ENCODE assay signal across 8 cellular contexts in genomic region chr22:38973289-38974169, GRCh38. TPM values are rescaled to one million over a fixed set of nuclear protein-coding genes. Genes with fewer than 3 reads are reported as not detected.
A peak's percentile ranks its signal among the peaks of the same experiment; 100 is the strongest.
DNase-seq lines count a peak whose midpoint lies in the region; ATAC-seq and TF ChIP-seq lines count a peak whose summit lies in the region.

No MANE protein-coding gene starts in this region.

- H3K4me3 ChIP-seq in PC-9: no peak overlapping the region

- no peaks in the 10 kb centered on the region for H3K79me2 ChIP-seq in PC-9 (ENCODE audit: low read depth)

- H3F3A ChIP-seq in PC-9 (ENCODE audit: insufficient read depth, low read depth): no peaks in the 10 kb centered on the region; the same call in 1 of the 2 replicates

- H3K9me2 ChIP-seq in PC-9 (ENCODE audit: insufficient read depth): no peaks in the 10 kb centered on the region

- peak; percentile 99 for TF ChIP-seq CTCF in PC-9 (conservative IDR thresholded peaks at IDR 0.05)

- POLR2A ChIA-PET in PC-9 (lab: Charles Lee; ENCODE audit: unreplicated experiment): interaction anchor here (0.7 kb wide), 1 partner anchor 1070 kb away, joined by 8 read pairs; no protein-coding TSS in a partner anchor

- H3K4me3 Mint-ChIP-seq in activated naive CD8-positive, alpha-beta T cell treated with anti-CD3 and anti-CD28 coated beads for 36 hours: no peak overlapping the region
- H3K4me3 Mint-ChIP-seq in activated naive CD8-positive, alpha-beta T cell treated with anti-CD3 and anti-CD28 coated beads, Interleukin-2, amount 50 U/mL, for 24 hours: no peak overlapping the region
- no peak overlapping the region for H3K4me3 Mint-ChIP-seq in immature natural killer cell

- peak overlapping the region; percentile 56; the same call in 1 of the 2 replicates for H2AFZ ChIP-seq in PC-9

- H3K27ac ChIP-seq in PC-9: no peak overlapping the region

- no peaks in the 10 kb centered on the region for H3K27me3 ChIP-seq in PC-9 (ENCODE audit: insufficient read depth, low read depth)

- no peaks in the 10 kb centered on the region for H3K4me1 ChIP-seq in PC-9 (replicated peaks; ENCODE audit: insufficient read depth)

- H3K27me3 Mint-ChIP-seq in activated naive CD8-positive, alpha-beta T cell treated with anti-CD3 and anti-CD28 coated beads for 36 hours: peaks cover 33% of the 10 kb centered on the region
- peaks cover 6% of the 10 kb centered on the region for H3K27me3 Mint-ChIP-seq in activated naive CD8-positive, alpha-beta T cell treated with anti-CD3 and anti-CD28 coated beads, Interleukin-2, amount 50 U/mL, for 24 hours
- peaks cover 3 to 7% (median 5%) of the 10 kb centered on the region in 3 donors for H3K27me3 Mint-ChIP-seq in immature natural killer cell (ENCODE audit: low read depth in 3 of 3)

- H4K20me1 ChIP-seq in PC-9 (ENCODE audit: insufficient read depth): no peaks in the 10 kb centered on the region

- H3K9me3 Mint-ChIP-seq in activated naive CD8-positive, alpha-beta T cell treated with anti-CD3 and anti-CD28 coated beads for 36 hours: no peaks in the 10 kb centered on the region
- H3K9me3 Mint-ChIP-seq in activated naive CD8-positive, alpha-beta T cell treated with anti-CD3 and anti-CD28 coated beads, Interleukin-2, amount 50 U/mL, for 24 hours: no peaks in the 10 kb centered on the region
- peaks cover 0 to 2% (median 0%) of the 10 kb centered on the region in 6 donors for H3K9me3 Mint-ChIP-seq in immature natural killer cell

- peak overlapping the region; percentile 63 for H3K4me2 ChIP-seq in PC-9

- intact Hi-C loops in PC-9 (cut with micrococcal nuclease; ENCODE audit: unreplicated experiment): loop anchor here (1.0 kb wide), 1 partner anchor 30 kb away; no protein-coding TSS in a partner anchor

- no peaks in the 10 kb centered on the region for H3K36me3 Mint-ChIP-seq in activated naive CD8-positive, alpha-beta T cell treated with anti-CD3 and anti-CD28 coated beads for 36 hours
- H3K36me3 Mint-ChIP-seq in activated naive CD8-positive, alpha-beta T cell treated with anti-CD3 and anti-CD28 coated beads, Interleukin-2, amount 50 U/mL, for 24 hours (ENCODE audit: low read depth): no peaks in the 10 kb centered on the region
- no peaks in the 10 kb centered on the region for H3K36me3 Mint-ChIP-seq in immature natural killer cell

- peaks cover 6% of the 10 kb centered on the region for H3K4me1 Mint-ChIP-seq in activated naive CD8-positive, alpha-beta T cell treated with anti-CD3 and anti-CD28 coated beads for 36 hours
- H3K4me1 Mint-ChIP-seq in activated naive CD8-positive, alpha-beta T cell treated with anti-CD3 and anti-CD28 coated beads, Interleukin-2, amount 50 U/mL, for 24 hours: peaks cover 2% of the 10 kb centered on the region
- H3K4me1 Mint-ChIP-seq in immature natural killer cell: peaks cover 0 to 2% of the 10 kb centered on the region in 2 donors

- no peaks in the 10 kb centered on the region for H3K36me3 ChIP-seq in PC-9 (ENCODE audit: low read depth)

- CTCF ChIA-PET in PC-9 (lab: Charles Lee): interaction anchor here (0.6 to 1.1 kb wide), 3 partner anchors 9 to 380 kb away, joined by 4 to 8 read pairs (median 4); partner anchors contain the start of gene APOBEC3B

- peak; percentile 46 for DNase-seq in activated naive CD8-positive, alpha-beta T cell treated with anti-CD3 and anti-CD28 coated beads for 36 hours
- no peak for DNase-seq in activated naive CD8-positive, alpha-beta T cell treated with anti-CD3 and anti-CD28 coated beads, Interleukin-2, amount 50 U/mL, for 24 hours
- DNase-seq in PC-9 (peak in 1 of 2 experiments; percentile 42), immature natural killer cell (peak; percentile 22 to 47 (median 38)), HuH-7 (ENCODE audit: low spot score) (no peak)
- DNase-seq in activated effector memory CD4-positive, alpha-beta T cell treated with anti-CD3 and anti-CD28 coated beads, Interleukin-2, amount 50 U/mL, for 16 hours: peak; percentile 84
- DNase-seq in stimulated activated CD4-positive, alpha-beta T cell treated with anti-CD3 and anti-CD28 coated beads, TNF-alpha, amount 100 ng/mL, for 1 hour (ENCODE audit: low read depth in 3 of 3, low spot score in 1 of 3): peak in 2 of 3 donors; percentile 34 to 37

- no TSS peak for BruUV-seq in PC-9 (replicated peaks; lab: Mats Ljungman, UMichigan)

- H3K9me3 ChIP-seq in PC-9 (ENCODE audit: insufficient read depth, low read depth): no peaks in the 10 kb centered on the region

- no peak overlapping the region for H3K27ac Mint-ChIP-seq in activated naive CD8-positive, alpha-beta T cell treated with anti-CD3 and anti-CD28 coated beads for 36 hours
- H3K27ac Mint-ChIP-seq in activated naive CD8-positive, alpha-beta T cell treated with anti-CD3 and anti-CD28 coated beads, Interleukin-2, amount 50 U/mL, for 24 hours: no peak overlapping the region
- H3K27ac Mint-ChIP-seq in immature natural killer cell: no peak overlapping the region

- no peak for ATAC-seq in activated naive CD8-positive, alpha-beta T cell treated with anti-CD3 and anti-CD28 coated beads, Interleukin-2, amount 50 U/mL, for 24 hours
- no peak for ATAC-seq in HG03175 (IDR thresholded peaks at IDR 0.05; ENCODE audit: unreplicated experiment)

RNA-seq across cellular contexts. Expression of gene APOBEC3B, which starts 8.6 kb away (rescaled TPM):
- total RNA-seq in activated naive CD8-positive, alpha-beta T cell treated with anti-CD3 and anti-CD28 coated beads for 36 hours: 1 to 10 TPM; 3.4 TPM
- 66.5 and 83.6 TPM in 2 replicates for total RNA-seq in PC-9 (2021)
- 1 to 10 TPM; 2.0 to 3.9 (median 3.3) TPM for polyA plus RNA-seq in immature natural killer cell

RNA-seq across cellular contexts. Expression of gene APOBEC3A, which starts 16.1 kb away (rescaled TPM):
- not detected for total RNA-seq in activated naive CD8-positive, alpha-beta T cell treated with anti-CD3 and anti-CD28 coated beads for 36 hours
- total RNA-seq in PC-9 (2021): not detected in 2 replicates
- not detected for polyA plus RNA-seq in immature natural killer cell

RNA-seq across cellular contexts. Expression of gene APOBEC3C, which starts 40.5 kb away (rescaled TPM):
- 10 to 100 TPM; 61.6 to 63.1 TPM for total RNA-seq in activated naive CD8-positive, alpha-beta T cell treated with anti-CD3 and anti-CD28 coated beads for 36 hours
- 64.6 and 66.5 TPM in 2 replicates for total RNA-seq in PC-9 (2021)
- 100 to 1,000 TPM; 242 to 468 (median 346) TPM for polyA plus RNA-seq in immature natural killer cell

RNA-seq across cellular contexts. Expression of gene APOBEC3D, which starts 47.4 kb away (rescaled TPM):
- total RNA-seq in activated naive CD8-positive, alpha-beta T cell treated with anti-CD3 and anti-CD28 coated beads for 36 hours: 10 to 100 TPM; 23.1 to 24.1 TPM
- total RNA-seq in PC-9 (2021): 23.7 and 33.6 TPM in 2 replicates
- polyA plus RNA-seq in immature natural killer cell: 10 to 100 TPM in 2 of 3 donors, 1 to 10 TPM in 1; 3.9 to 25.3 (median 15.4) TPM

Comparison
In these comparisons a context has a peak if more than half of its experiments do, and no peak if none do; other contexts are left out.
1. DNase-seq: peak in activated naive CD8-positive, alpha-beta T cell treated with anti-CD3 and anti-CD28 coated beads for 36 hours (single experiment), activated effector memory CD4-positive, alpha-beta T cell treated with anti-CD3 and anti-CD28 coated beads, Interleukin-2, amount 50 U/mL, for 16 hours (single experiment), immature natural killer cell (3 of 3) and stimulated activated CD4-positive, alpha-beta T cell treated with anti-CD3 and anti-CD28 coated beads, TNF-alpha, amount 100 ng/mL, for 1 hour (2 of 3); none in activated naive CD8-positive, alpha-beta T cell treated with anti-CD3 and anti-CD28 coated beads, Interleukin-2, amount 50 U/mL, for 24 hours (single experiment) and HuH-7 (single experiment).
2. RNA of gene APOBEC3B, which starts 8.6 kb away (total RNA-seq): 66.5 to 83.6 TPM in PC-9; 3.4 TPM in activated naive CD8-positive, alpha-beta T cell treated with anti-CD3 and anti-CD28 coated beads for 36 hours; every median in the first group is over 10 times any median in the second.